ENCODE assay signal across 14 cellular contexts in the genomic region with DNA sequence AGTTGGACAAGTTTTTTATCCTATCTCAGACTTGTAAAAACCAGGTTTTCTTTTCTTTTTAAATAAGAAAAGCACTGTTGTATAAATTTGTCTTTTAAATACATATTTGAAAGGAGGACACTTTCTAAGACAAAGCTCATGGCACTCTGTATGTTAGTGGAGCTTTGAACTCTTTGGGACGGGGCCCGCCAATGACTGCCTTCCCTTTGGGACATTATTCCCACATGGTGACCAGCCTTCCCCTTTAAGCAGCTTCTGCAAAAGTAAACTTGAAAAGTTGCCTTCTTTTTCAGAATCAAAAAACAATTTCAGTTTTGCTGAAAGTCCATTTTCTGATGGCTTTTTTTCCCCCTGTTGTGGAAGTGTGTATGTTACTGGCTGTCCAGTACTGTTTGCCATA. TPM values are rescaled to one million over a fixed set of nuclear protein-coding genes. Genes with fewer than 3 reads are reported as not detected.
DNase-seq lines count a peak whose midpoint lies in the region; ATAC-seq, FAIRE-seq and TF ChIP-seq lines count a peak whose summit lies in the region.
"Had no signal": no experiment of that assay in that cellular context is flagged by ENCODE, and none has a peak within 500 bp of the region (broad histone marks: within the 10 kb centered on the region; RNA-seq: fewer than 3 reads in every experiment).

No MANE protein-coding gene starts in this region.

- in situ Hi-C loops in GM12878 (cut with MboI): no loop called here

- H3K27ac ChIP-seq in HEK293 (ENCODE audit: extremely low read depth, low read depth, low read length) (no peak overlapping the region), GM12878 (ENCODE audit: control insufficient read depth, insufficient read depth) (no peak overlapping the region), upper lobe of right lung (peak overlapping the region; percentile 39)

- H3K36me3 ChIP-seq in HEK293 (ENCODE audit: control insufficient read depth in 2 of 2, insufficient read depth in 1 of 2, low read length in 2 of 2): no peaks in the 10 kb centered on the region
- peaks cover 0 to 9% of the 10 kb centered on the region in 2 experiments; a peak in 1 of 4 replicates for H3K36me3 ChIP-seq in GM12878 (ENCODE audit: control insufficient read depth in 2 of 2, insufficient read depth in 2 of 2, low read length in 1 of 2)
- H3K36me3 ChIP-seq in upper lobe of right lung: no peaks in the 10 kb centered on the region

- BruUV-seq in GM12878 (replicated peaks; lab: Mats Ljungman, UMichigan): no TSS peak

- RAD21 ChIA-PET in GM12878 (lab: Charles Lee; ENCODE audit: unreplicated experiment): interaction anchor here (0.6 to 2.8 kb wide), 5 partner anchors 24 to 392 kb away, joined by 3 to 17 read pairs (median 3); no protein-coding TSS in a partner anchor

- SMC1A ChIA-PET in GM12878 (lab: Charles Lee; ENCODE audit: uncharacterized antibody, unreplicated experiment): interaction anchor here (0.9 to 3.5 kb wide), 8 partner anchors 8 to 166 kb away, joined by 3 to 27 read pairs (median 4); no protein-coding TSS in a partner anchor

- POLR2A ChIA-PET in HEK293 (lab: Yijun Ruan, JAX): no interaction called here
- POLR2A ChIA-PET in GM12878 (lab: Charles Lee): interaction anchor here (1.1 kb wide), 1 partner anchor 130 kb away, joined by 3 read pairs; no protein-coding TSS in a partner anchor

- TF ChIP-seq CTCF in HEK293 (tag by site-specific recombination; IDR thresholded peaks at IDR 0.05) (no peak), GM12878 (IDR thresholded peaks at IDR 0.05 in 2 of 3, conservative IDR thresholded peaks at IDR 0.05 in 1 of 3; ENCODE audit: control insufficient read depth in 2 of 3, extremely low read depth in 1 of 3, insufficient read depth in 1 of 3, low read depth in 3 of 3, low read length in 3 of 3) (no peak), nephron (IDR thresholded peaks at IDR 0.05; ENCODE audit: unreplicated experiment in 3 of 3) (no peak), upper lobe of right lung (IDR thresholded peaks at IDR 0.05) (no peak)

- H3K4me1 Mint-ChIP-seq in nephron: peaks cover 55% of the 10 kb centered on the region

- H3K4me3 ChIP-seq in HEK293 (ENCODE audit: low read depth, low read length) (no peak overlapping the region), GM12878 (0 out of 2 replicates have a peak overlapping the region, but pooled peaks have one; percentile 77), upper lobe of right lung (no peak overlapping the region)

- H3K9me3 Mint-ChIP-seq in nephron: no peaks in the 10 kb centered on the region
- H3K9me3 Mint-ChIP-seq: activated CD4-positive, alpha-beta memory T cell treated with anti-CD3 and anti-CD28 coated beads for 36 hours; activated naive CD8-positive, alpha-beta T cell treated with anti-CD3 and anti-CD28 coated beads for 36 hours; activated T-cell treated with anti-CD3 and anti-CD28 coated beads, Interleukin-2, amount 50 U/mL, for 4 hours; T-cell had no signal

- no peak for TF ChIP-seq POLR2A in GM12878 (IDR thresholded peaks at IDR 0.05; ENCODE audit: low read depth, low read length)

- intact Hi-C loops in GM12878 (cut with micrococcal nuclease; ENCODE audit: unreplicated experiment): loop anchor here (5.0 to 10.0 kb wide), 3 partner anchors 113 to 303 kb away; no protein-coding TSS in a partner anchor
- intact Hi-C loops in upper lobe of right lung (cut with DNase I): loop anchor here (10.0 kb wide), 1 partner anchor 134 kb away; no protein-coding TSS in a partner anchor

- CTCF ChIA-PET in HEK293 (lab: Yijun Ruan, JAX) (interaction anchor here (0.6 to 0.7 kb wide), 2 partner anchors 62 to 129 kb away, joined by 3 to 4 read pairs; no protein-coding TSS in a partner anchor), GM12878 (lab: Yijun Ruan, JAX) (interaction anchor here (0.6 to 3.6 kb wide), 5 partner anchors 76 to 454 kb away, joined by 3 to 20 read pairs (median 4); no protein-coding TSS in a partner anchor)

- no peaks in the 10 kb centered on the region for H3K36me3 Mint-ChIP-seq in nephron (ENCODE audit: low read depth)
- H3K36me3 Mint-ChIP-seq: activated CD4-positive, alpha-beta memory T cell treated with anti-CD3 and anti-CD28 coated beads for 36 hours; activated naive CD8-positive, alpha-beta T cell treated with anti-CD3 and anti-CD28 coated beads for 36 hours; T-cell had no signal

- no peak overlapping the region for H3K27ac Mint-ChIP-seq in nephron
- H3K27ac Mint-ChIP-seq: activated CD4-positive, alpha-beta memory T cell treated with anti-CD3 and anti-CD28 coated beads for 36 hours; activated naive CD8-positive, alpha-beta T cell treated with anti-CD3 and anti-CD28 coated beads for 36 hours had no signal

- peaks cover 16% of the 10 kb centered on the region for H3K4me1 ChIP-seq in HEK293 (ENCODE audit: control insufficient read depth, insufficient read depth, low read length)
- H3K4me1 ChIP-seq in GM12878 (ENCODE audit: control insufficient read depth, insufficient read depth, low read length): peaks cover 4% of the 10 kb centered on the region; the same call in 1 of the 2 replicates
- H3K4me1 ChIP-seq in upper lobe of right lung: peaks cover 29% of the 10 kb centered on the region

- TF ChIP-seq RAD21 in GM12878 (IDR thresholded peaks at IDR 0.05; ENCODE audit: insufficient read depth, low read depth, low read length): no peak

- H4K20me1 ChIP-seq in GM12878 (ENCODE audit: control insufficient read depth, insufficient read depth): no peaks in the 10 kb centered on the region

- H3K9me3 ChIP-seq in HEK293 (ENCODE audit: control insufficient read depth, insufficient read depth, low read depth, low read length): no peaks in the 10 kb centered on the region
- no peaks in the 10 kb centered on the region for H3K9me3 ChIP-seq in GM12878 (replicated peaks; ENCODE audit: control insufficient read depth, insufficient read depth, low read length)
- no peaks in the 10 kb centered on the region for H3K9me3 ChIP-seq in upper lobe of right lung

- no peak overlapping the region for H2AFZ ChIP-seq in GM12878 (ENCODE audit: control insufficient read depth, low read depth, low read length)

- H3K27me3 ChIP-seq in GM12878 (replicated peaks in 1 of 2; ENCODE audit: control insufficient read depth in 2 of 2, insufficient read depth in 2 of 2, low read length in 1 of 2): no peaks in the 10 kb centered on the region
- no peaks in the 10 kb centered on the region for H3K27me3 ChIP-seq in upper lobe of right lung

- peak overlapping the region; percentile 86 to 95 (median 92) for H3K4me3 Mint-ChIP-seq in nephron
- H3K4me3 Mint-ChIP-seq: activated CD4-positive, alpha-beta memory T cell treated with anti-CD3 and anti-CD28 coated beads for 36 hours; activated naive CD8-positive, alpha-beta T cell treated with anti-CD3 and anti-CD28 coated beads for 36 hours had no signal

- H3K9ac ChIP-seq in GM12878 (ENCODE audit: control insufficient read depth, insufficient read depth, low read length): no peak overlapping the region

- ATAC-seq in GM12878: no peak
- ATAC-seq in upper lobe of right lung: no peak
- ATAC-seq in GM18858 (IDR thresholded peaks at IDR 0.05; ENCODE audit: unreplicated experiment): no peak
- ATAC-seq: activated T-cell treated with anti-CD3 and anti-CD28 coated beads, Interleukin-2, amount 50 U/mL, for 4 hours; left colon; T-cell had no signal

- H3K27me3 Mint-ChIP-seq in nephron (ENCODE audit: low read depth): peaks cover 6% of the 10 kb centered on the region
- H3K27me3 Mint-ChIP-seq: activated CD4-positive, alpha-beta memory T cell treated with anti-CD3 and anti-CD28 coated beads for 36 hours; activated naive CD8-positive, alpha-beta T cell treated with anti-CD3 and anti-CD28 coated beads for 36 hours; T-cell had no signal

- WGBS in GM12878 (ENCODE audit: insufficient coverage, insufficient replicate concordance, low lambda C conversion rate, missing lambda C conversion rate): 100% methylated on average over 2 of the region's 2 CpGs

- peak overlapping the region; percentile 64; the same call in 1 of the 2 replicates for H3K4me2 ChIP-seq in GM12878 (ENCODE audit: control insufficient read depth, insufficient read depth)

- TF ChIP-seq EP300 in GM12878 (IDR thresholded peaks at IDR 0.05; ENCODE audit: borderline replicate concordance in 1 of 2, control insufficient read depth in 1 of 2, low read depth in 2 of 2, low read length in 2 of 2): no peak

- H3K79me2 ChIP-seq in GM12878 (ENCODE audit: control insufficient read depth, insufficient read depth, low read length): peaks cover 60% of the 10 kb centered on the region

- DNase-seq in GM12878 (ENCODE audit: low read depth, low spot score) (no peak), upper lobe of right lung (no peak), NCI-H2081 (lab: John Stamatoyannopoulos, UW) (no peak), AG08396 (ENCODE audit: low spot score) (no peak)
- DNase-seq: activated CD4-positive, alpha-beta memory T cell treated with anti-CD3 and anti-CD28 coated beads for 36 hours; activated naive CD8-positive, alpha-beta T cell treated with anti-CD3 and anti-CD28 coated beads for 36 hours; activated T-cell treated with anti-CD3 and anti-CD28 coated beads, Interleukin-2, amount 50 U/mL, for 4 hours; left colon; NCI-H146; NK-92 treated with Interleukin-12 subunit alpha and Interleukin-12 subunit beta, amount 100 ng/mL, for 24 hours; T-cell had no signal

- FAIRE-seq in GM12878 (lab: Jason Lieb, UNC): no peak

TF ChIP-seq in HEK293, 187 proteins besides CTCF, POLR2A, EP300 and RAD21 (continues in another document):
- TF ChIP-seq ZNF677 (tag by site-specific recombination; IDR thresholded peaks at IDR 0.05): no peak

TF ChIP-seq in GM12878, 131 proteins besides CTCF, POLR2A, EP300 and RAD21 (continues in another document):
- no peak for TF ChIP-seq SMARCA5 (IDR thresholded peaks at IDR 0.05)

RNA-seq across cellular contexts. Expression of a gene that starts 1.8 kb away (rescaled TPM):
- total RNA-seq in GM12878 (2013; cell fraction: nucleolus; rRNA removed): 214 and 249 TPM in 2 replicates
- total RNA-seq in GM12878 (2014; rRNA removed): 26.0 and 29.7 TPM in 2 replicates
- total RNA-seq in GM12878 (2014; rRNA removed; fragmentation: Illumina TruSeq; extraction: Trizol): 21.5 and 22.5 TPM in 2 replicates
- 44.7 and 48.6 TPM in 2 replicates for total RNA-seq in GM12878 (2021)
- polyA plus RNA-seq in GM12878 (2011; ENCODE audit: low read depth): 11.3 TPM
- 12.7 and 12.9 TPM in 2 replicates for polyA plus RNA-seq in GM12878 (2011; rRNA removed)
- 16.7 and 17.9 TPM in 2 replicates for polyA plus RNA-seq in GM12878 (2011; cell fraction: cytosol; rRNA removed)
- 14.0 and 21.5 TPM in 2 replicates for polyA plus RNA-seq in GM12878 (2011; cell fraction: nucleus; rRNA removed)
- polyA plus RNA-seq in GM12878 (2012): 21.7 and 23.4 TPM in 2 replicates
- polyA plus RNA-seq in GM12878 (2014; fragmentation: Illumina TruSeq; extraction: Trizol): 28.0 and 35.3 TPM in 2 replicates
- polyA plus RNA-seq in GM12878 (2014; fragmentation: Nextera tagmentation; extraction: Ambion mirVana): 1 to 10 TPM; 6.1 to 7.8 TPM
- polyA plus RNA-seq in GM12878 (2014; rRNA removed): 24.0 and 26.0 TPM in 2 replicates
- polyA plus RNA-seq in GM12878 (2016; fragmentation: Nextera tagmentation; extraction: Ambion mirVana): 10 to 100 TPM; 27.7 to 31.0 TPM
- polyA minus RNA-seq in GM12878 (2011; rRNA and poly(A)+ RNA removed): 21.1 and 30.1 TPM in 2 replicates
- 10.7 and 11.1 TPM in 2 replicates for polyA minus RNA-seq in GM12878 (2011; cell fraction: cytosol; rRNA and poly(A)+ RNA removed)
- polyA minus RNA-seq in GM12878 (2011; cell fraction: nucleus; rRNA and poly(A)+ RNA removed): 21.6 and 47.5 TPM in 2 replicates
- total RNA-seq in upper lobe of right lung: 132 TPM
